Comparison of ENCODE assay signal across 10 cellular contexts in genomic region chr21:27570306-27570868, GRCh38.
DNase-seq lines count a peak whose midpoint lies in the region; ATAC-seq and TF ChIP-seq lines count a peak whose summit lies in the region.
"Had no signal": no experiment of that assay in that cellular context is flagged by ENCODE, and none has a peak within 500 bp of the region (broad histone marks: within the 10 kb centered on the region; RNA-seq: fewer than 3 reads in every experiment).

No MANE protein-coding gene starts in this region.

- peak overlapping the region; percentile 93 for H3K23ac ChIP-seq in IMR-90 (ENCODE audit: low read depth, low read length)

- no peaks in the 10 kb centered on the region for H3K27me3 Mint-ChIP-seq in chondrocyte (ENCODE audit: low read depth)

- H3K4me1 Mint-ChIP-seq in chondrocyte (ENCODE audit: low read depth): peaks cover 62% of the 10 kb centered on the region

- peak overlapping the region; percentile 99 for H2BK5ac ChIP-seq in IMR-90 (ENCODE audit: low read depth, low read length, poor library complexity, severe bottlenecking)

- H3K4me1 ChIP-seq in IMR-90 (ENCODE audit: control insufficient read depth, insufficient read depth, low read length) (peaks cover 15% of the 10 kb centered on the region), tibial nerve (peaks cover 0 to 18% (median 3%) of the 10 kb centered on the region in 4 donors)

- H2AFZ ChIP-seq in IMR-90 (replicated peaks; ENCODE audit: low read length, poor library complexity): peak overlapping the region; percentile 45

- ATAC-seq in IMR-90 (ENCODE audit: low read depth): peak; percentile 77
- ATAC-seq in left lobe of liver: peak; percentile 16
- ATAC-seq in HG02884 (IDR thresholded peaks at IDR 0.05; ENCODE audit: unreplicated experiment): no peak
- ATAC-seq in GM18502 (IDR thresholded peaks at IDR 0.05; ENCODE audit: poor library complexity, unreplicated experiment): no peak
- no peak for ATAC-seq in GM19397 (IDR thresholded peaks at IDR 0.05; ENCODE audit: unreplicated experiment)

- BruUV-seq in IMR-90 (replicated peaks; lab: Mats Ljungman, UMichigan): no TSS peak

- H2BK120ac ChIP-seq in IMR-90 (ENCODE audit: low read depth, low read length): peak overlapping the region; percentile 99

- H3K27ac ChIP-seq in IMR-90 (ENCODE audit: insufficient read depth, low read length) (peak overlapping the region; percentile 99), tibial nerve (peak overlapping the region in 2 of 4 donors; percentile 38 to 60)

- TF ChIP-seq POLR2A in IMR-90 (IDR thresholded peaks at IDR 0.05; ENCODE audit: low read depth, low read length) (no peak), tibial nerve (IDR thresholded peaks at IDR 0.05) (no peak)

- peak; percentile 94 for DNase-seq in IMR-90
- DNase-seq in chondrocyte (ENCODE audit: low spot score): no peak
- DNase-seq in left lobe of liver (ENCODE audit: low spot score): no peak
- peak; percentile 39 to 69 for DNase-seq in tibial nerve (ENCODE audit: low spot score in 2 of 2)
- no peak for DNase-seq in DMS 273 treated with DMSO at 0.1 percent for 48 hours (lab: John Stamatoyannopoulos, UW)
- DNase-seq: occipital lobe, T-helper 9 cell had no signal

- peak overlapping the region; percentile 79 for H3K56ac ChIP-seq in IMR-90 (ENCODE audit: extremely low read depth, insufficient read depth, low read length)

- H2BK15ac ChIP-seq in IMR-90 (ENCODE audit: low read depth, low read length): peak overlapping the region; percentile 93

- peak overlapping the region; percentile 94 for H4K91ac ChIP-seq in IMR-90 (ENCODE audit: insufficient read depth, low read depth, low read length)

- H3K27ac Mint-ChIP-seq in chondrocyte (ENCODE audit: unreplicated experiment): peak overlapping the region; percentile 96

- peak in 1 of 2 donors; percentile 52 for TF ChIP-seq EP300 in tibial nerve (IDR thresholded peaks at IDR 0.05)

- H3K4me3 ChIP-seq in IMR-90 (ENCODE audit: insufficient read depth, low read depth, low read length): no peak overlapping the region
- no peak overlapping the region for H3K4me3 ChIP-seq in tibial nerve

- H4K5ac ChIP-seq in IMR-90 (ENCODE audit: low read depth, low read length): peak overlapping the region; percentile 86

- peak overlapping the region; percentile 98; the same call in 1 of the 2 replicates for H2AK5ac ChIP-seq in IMR-90 (ENCODE audit: low read depth, low read length)

- peak overlapping the region; percentile 89 to 93 for H4K8ac ChIP-seq in IMR-90 (ENCODE audit: low read depth in 2 of 2, low read length in 2 of 2)

- H3K27me3 ChIP-seq in IMR-90 (ENCODE audit: control insufficient read depth, insufficient read depth, low read length) (no peaks in the 10 kb centered on the region), tibial nerve (no peaks in the 10 kb centered on the region)

- H3K9ac ChIP-seq in IMR-90 (ENCODE audit: low read depth, low read length): peak overlapping the region; percentile 67

- peak overlapping the region; percentile 98 for H2BK20ac ChIP-seq in IMR-90 (ENCODE audit: low read depth, low read length)

- no peaks in the 10 kb centered on the region for H3K9me3 ChIP-seq in IMR-90 (ENCODE audit: control insufficient read depth, insufficient read depth, low read length)
- H3K9me3 ChIP-seq in tibial nerve: no peaks in the 10 kb centered on the region

- H3K4ac ChIP-seq in IMR-90 (ENCODE audit: low read depth, low read length): peak overlapping the region; percentile 99

- H4K20me1 ChIP-seq in IMR-90 (ENCODE audit: insufficient read depth, low read length): no peaks in the 10 kb centered on the region

- intact Hi-C loops in IMR-90 (cut with micrococcal nuclease): loop anchor here (2.0 kb wide), 2 partner anchors 130 to 604 kb away; partner anchors contain the start of gene ADAMTS5

- H2AK9ac ChIP-seq in IMR-90 (replicated peaks; ENCODE audit: low read depth, low read length, poor library complexity): peak overlapping the region; percentile 7

- POLR2A ChIA-PET in IMR-90 (lab: Charles Lee; ENCODE audit: unreplicated experiment): interaction anchor here (0.5 to 1.0 kb wide), 3 partner anchors 13 to 668 kb away, joined by 3 read pairs; no protein-coding TSS in a partner anchor

- no peaks in the 10 kb centered on the region for H3K36me3 ChIP-seq in IMR-90 (ENCODE audit: control insufficient read depth, insufficient read depth, low read length)
- no peaks in the 10 kb centered on the region for H3K36me3 ChIP-seq in tibial nerve

- no peak overlapping the region for H3K4me3 Mint-ChIP-seq in chondrocyte (ENCODE audit: unreplicated experiment)

- no peaks in the 10 kb centered on the region for H3K36me3 Mint-ChIP-seq in chondrocyte (ENCODE audit: low read depth)

- dilution Hi-C loops in IMR-90 (cut with HindIII; ENCODE audit: low sequenced_read_pairs, unreplicated experiment): no loop called here

- CTCF ChIA-PET in IMR-90 (lab: Yijun Ruan, JAX): interaction anchor here (0.9 to 1.3 kb wide), 2 partner anchors 131 to 247 kb away, joined by 3 read pairs; no protein-coding TSS in a partner anchor

- peak; percentile 18; the same call in 1 of the 2 replicates for TF ChIP-seq RAD21 in IMR-90 (IDR thresholded peaks at IDR 0.05; ENCODE audit: low read length)

- H3K9me1 ChIP-seq in IMR-90 (ENCODE audit: insufficient read depth, low read length): peaks cover 10% of the 10 kb centered on the region

- in situ Hi-C loops in IMR-90 (cut with MboI; ENCODE audit: low sequenced_read_pairs): loop anchor here (25.0 kb wide), 2 partner anchors 767 to 1167 kb away; no protein-coding TSS in a partner anchor

- H3K4me2 ChIP-seq in IMR-90 (ENCODE audit: low read depth, low read length): peak overlapping the region; percentile 54

- H3K79me1 ChIP-seq in IMR-90 (ENCODE audit: low read depth in 1 of 2, low read length in 2 of 2): no peaks in the 10 kb centered on the region

- H3K18ac ChIP-seq in IMR-90 (ENCODE audit: low read depth, low read length): peak overlapping the region; percentile 99

- TF ChIP-seq CTCF in IMR-90 (conservative IDR thresholded peaks at IDR 0.05; ENCODE audit: low read depth, low read length) (no peak), chondrocyte (IDR thresholded peaks at IDR 0.05) (no peak), tibial nerve (IDR thresholded peaks at IDR 0.05) (no peak)

- H3K14ac ChIP-seq in IMR-90 (replicated peaks; ENCODE audit: low read depth, low read length): peak overlapping the region; percentile 95

- H3K9me3 Mint-ChIP-seq in chondrocyte (ENCODE audit: low read depth): peaks cover 12% of the 10 kb centered on the region

- WGBS in IMR-90 (ENCODE audit: extremely low coverage in 2 of 2, insufficient read length in 1 of 2), 2 experiments: no CpG with 5 or more reads among the region's 2 CpGs
- WGBS in tibial nerve, 2 donors: 25 to 42% methylated on average over 2 of the region's 2 CpGs

TF ChIP-seq in IMR-90, 13 proteins besides CTCF, POLR2A, EP300 and RAD21:
- no peak for TF ChIP-seq USF2 (IDR thresholded peaks at IDR 0.05; ENCODE audit: low read depth, low read length)
- peak; percentile 10 for TF ChIP-seq RCOR1 (IDR thresholded peaks at IDR 0.05; ENCODE audit: insufficient replicate concordance, low read length)
- no peak for TF ChIP-seq CHD1 (IDR thresholded peaks at IDR 0.05; ENCODE audit: low read depth, low read length)
- TF ChIP-seq ELK1 (IDR thresholded peaks at IDR 0.05; ENCODE audit: borderline replicate concordance, low read depth, low read length): no peak
- peak; percentile 4; the same call in 1 of the 2 replicates for TF ChIP-seq FOS (IDR thresholded peaks at IDR 0.05; ENCODE audit: low read depth, low read length)
- no peak for TF ChIP-seq MAFK (IDR thresholded peaks at IDR 0.05; ENCODE audit: low read depth, low read length)
- no peak for TF ChIP-seq MAZ (IDR thresholded peaks at IDR 0.05; ENCODE audit: borderline replicate concordance, low read depth, low read length)
- TF ChIP-seq SMC3 (IDR thresholded peaks at IDR 0.05; ENCODE audit: low read depth, low read length): peak; percentile 1; the same call in 1 of the 2 replicates
- no peak for TF ChIP-seq RFX5 (IDR thresholded peaks at IDR 0.05; ENCODE audit: low read depth, low read length)
- no peak for TF ChIP-seq MXI1 (IDR thresholded peaks at IDR 0.05; ENCODE audit: borderline replicate concordance, low read depth, low read length)
- TF ChIP-seq CEBPB (IDR thresholded peaks at IDR 0.05; ENCODE audit: low read depth, low read length): peak; percentile 77
- TF ChIP-seq BHLHE40 (IDR thresholded peaks at IDR 0.05; ENCODE audit: low read depth, low read length): peak; percentile 71
- no peak for TF ChIP-seq NFE2L2 (IDR thresholded peaks at IDR 0.05; ENCODE audit: low read depth, low read length)

Comparison
In these comparisons a context has a peak if more than half of its experiments do, and no peak if none do; other contexts are left out.
1. ATAC-seq: peak in IMR-90 (single experiment) and left lobe of liver (single experiment); none in HG02884 (single experiment), GM18502 (single experiment) and GM19397 (single experiment).
2. DNase-seq: peak in IMR-90 (single experiment) and tibial nerve (2 of 2); none in chondrocyte (single experiment), left lobe of liver (single experiment) and DMS 273 treated with DMSO at 0.1 percent for 48 hours (single experiment).